Comparison of ENCODE assay signal across 11 cellular contexts in the genomic region with DNA sequence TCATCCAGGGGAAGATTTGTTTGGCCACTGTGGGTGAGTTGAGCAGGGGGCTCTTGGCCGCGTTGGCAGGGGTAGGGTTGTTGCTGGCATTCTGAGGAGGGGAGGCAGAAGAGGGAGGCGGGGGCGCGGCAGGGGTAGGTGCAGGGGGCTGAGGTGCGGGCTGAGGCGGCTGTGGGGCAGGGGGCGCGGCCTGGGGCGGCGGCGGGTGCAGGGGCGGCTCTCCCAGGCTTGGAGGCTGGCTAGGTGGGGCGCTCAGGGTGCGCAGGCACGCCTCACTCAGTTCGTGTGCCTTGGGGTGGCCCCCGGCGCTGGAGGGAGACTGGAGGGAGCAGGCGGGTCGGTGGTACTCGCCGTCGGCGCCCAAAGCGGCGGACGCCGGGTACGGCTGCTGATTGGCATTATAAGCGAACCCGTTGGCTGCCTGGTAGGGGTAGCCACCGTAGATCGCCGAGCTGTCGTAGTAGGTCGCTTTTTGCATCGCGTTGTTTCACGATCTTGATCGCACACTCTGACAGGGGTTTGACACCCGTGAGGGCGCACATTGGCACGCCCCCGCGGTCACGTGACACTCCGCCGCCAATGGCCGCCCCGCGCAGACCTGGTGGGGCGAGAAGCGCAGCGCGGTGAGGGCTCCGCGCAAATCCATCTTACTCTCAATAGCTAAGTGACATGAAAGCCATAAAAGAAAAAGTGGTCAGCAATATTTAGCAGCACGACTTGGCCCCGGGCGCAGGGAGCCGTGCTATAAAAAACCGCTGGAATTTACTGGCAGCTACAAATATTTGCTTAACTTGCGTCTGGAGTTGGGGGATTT. TPM values are rescaled to one million over a fixed set of nuclear protein-coding genes. Genes with fewer than 3 reads are reported as not detected.
DNase-seq lines count a peak whose midpoint lies in the region; ATAC-seq, FAIRE-seq and TF ChIP-seq lines count a peak whose summit lies in the region.
"Had no signal": no experiment of that assay in that cellular context is flagged by ENCODE, and none has a peak within 500 bp of the region (broad histone marks: within the 10 kb centered on the region; RNA-seq: fewer than 3 reads in every experiment).

No MANE protein-coding gene starts in this region.

- no peak overlapping the region for H3K4me3 Mint-ChIP-seq in activated T-cell treated with anti-CD3 and anti-CD28 coated beads, Interleukin-2, amount 50 U/mL, for 4 hours
- H3K4me3 Mint-ChIP-seq: activated B cell treated with CpG ODN at 0.5 μM for 24 hours had no signal

- in situ Hi-C loops in Panc1 (cut with HindIII; ENCODE audit: low pct_unique_long_range_greater_than_20kb, low sequenced_read_pairs): no loop called here

- BruUV-seq in Panc1 (replicated peaks; lab: Mats Ljungman, UMichigan): no TSS peak

- H3K4me3 ChIP-seq in BJ (ENCODE audit: low read depth, low read length) (peak overlapping the region; percentile 17), Panc1 (ENCODE audit: low read depth in 2 of 2, low read length in 2 of 2) (peak overlapping the region; percentile 77 to 92), fibroblast of the aortic adventitia (ENCODE audit: low read depth, low read length) (peak overlapping the region; percentile 78)

- no peak for TF ChIP-seq POLR2A in GM12891 (IDR thresholded peaks at IDR 0.05; ENCODE audit: low read depth, low read length)

- no peaks in the 10 kb centered on the region for H3K9me3 Mint-ChIP-seq in activated T-cell treated with anti-CD3 and anti-CD28 coated beads, Interleukin-2, amount 50 U/mL, for 4 hours
- H3K9me3 Mint-ChIP-seq: activated B cell treated with CpG ODN at 0.5 μM for 24 hours had no signal

- H3K27me3 ChIP-seq in BJ (ENCODE audit: control insufficient read depth, insufficient read depth, low read length): peaks cover 17% of the 10 kb centered on the region
- no peaks in the 10 kb centered on the region for H3K27me3 ChIP-seq in Panc1 (ENCODE audit: control insufficient read depth, insufficient read depth, low read length)

- intact Hi-C loops in Panc1 (cut with micrococcal nuclease; ENCODE audit: unreplicated experiment) (no loop called here), posterior vena cava (cut with DNase I) (no loop called here)

- peaks cover 49% of the 10 kb centered on the region for H3K4me1 ChIP-seq in Panc1 (ENCODE audit: control insufficient read depth, insufficient read depth, low read length)

- ATAC-seq in Panc1 (peak; percentile 43), HG03565 (IDR thresholded peaks at IDR 0.05; ENCODE audit: unreplicated experiment) (no peak)
- ATAC-seq in activated T-cell treated with anti-CD3 and anti-CD28 coated beads, Interleukin-2, amount 50 U/mL, for 4 hours: no peak

- H3K4me1 Mint-ChIP-seq in activated T-cell treated with anti-CD3 and anti-CD28 coated beads, Interleukin-2, amount 50 U/mL, for 4 hours (ENCODE audit: low read depth): no peaks in the 10 kb centered on the region
- H3K4me1 Mint-ChIP-seq: activated B cell treated with CpG ODN at 0.5 μM for 24 hours had no signal

- no peaks in the 10 kb centered on the region for H3K36me3 Mint-ChIP-seq in activated T-cell treated with anti-CD3 and anti-CD28 coated beads, Interleukin-2, amount 50 U/mL, for 4 hours (ENCODE audit: insufficient read depth)

- no peak for FAIRE-seq in GM12891 (lab: Jason Lieb, UNC)

- CTCF ChIA-PET in BJ (lab: Yijun Ruan, JAX): interaction anchor here (1.0 to 1.4 kb wide), 2 partner anchors 14 to 40 kb away, joined by 3 to 6 read pairs; a partner anchor contains a TSS
- CTCF ChIA-PET in Panc1 (lab: Charles Lee): interaction anchor here (0.5 to 1.4 kb wide), 3 partner anchors 12 to 247 kb away, joined by 3 to 10 read pairs (median 5); no protein-coding TSS in a partner anchor

- no peak for TF ChIP-seq CTCF in BJ (IDR thresholded peaks at IDR 0.05; ENCODE audit: insufficient read depth, low read depth, low read length)
- no peak for TF ChIP-seq CTCF in Panc1 (IDR thresholded peaks at IDR 0.05)
- TF ChIP-seq CTCF in fibroblast of the aortic adventitia (IDR thresholded peaks at IDR 0.05; ENCODE audit: insufficient read depth, low read length): no peak

- POLR2A ChIA-PET in BJ (lab: Charles Lee): no interaction called here
- POLR2A ChIA-PET in Panc1 (lab: Charles Lee): interaction anchor here (0.6 to 0.8 kb wide), 4 partner anchors 10 to 532 kb away, joined by 3 to 4 read pairs (median 3); no protein-coding TSS in a partner anchor

- peak overlapping the region; percentile 100 for H3K27ac ChIP-seq in Panc1 (ENCODE audit: low read length)

- H3K27me3 Mint-ChIP-seq in activated T-cell treated with anti-CD3 and anti-CD28 coated beads, Interleukin-2, amount 50 U/mL, for 4 hours (ENCODE audit: low read depth): peaks cover 29% of the 10 kb centered on the region

- DNase-seq in BJ (ENCODE audit: low read depth): peak; percentile 56
- DNase-seq in Panc1 (ENCODE audit: low read depth, low spot score): no peak
- DNase-seq in fibroblast of the aortic adventitia (ENCODE audit: low read depth): peak; percentile 90
- peak; percentile 89 for DNase-seq in posterior vena cava (ENCODE audit: low spot score)
- no peak for DNase-seq in GM12891 (ENCODE audit: insufficient read length, low spot score)
- no peak for DNase-seq in RKO (ENCODE audit: low spot score)
- DNase-seq in activated T-cell treated with anti-CD3 and anti-CD28 coated beads, Interleukin-2, amount 50 U/mL, for 4 hours: no peak
- DNase-seq: activated B cell treated with CpG ODN at 0.5 μM for 24 hours, DND-41, NCI-H146 had no signal

- peaks cover 2% of the 10 kb centered on the region; the same call in 1 of the 2 replicates for H3K36me3 ChIP-seq in BJ (ENCODE audit: control insufficient read depth, insufficient read depth, low read length)
- 0 out of 2 replicates have a peak, but pooled peaks cover 2% of the 10 kb centered on the region for H3K36me3 ChIP-seq in Panc1 (ENCODE audit: control insufficient read depth, insufficient read depth, low read length)

- H3K9me3 ChIP-seq in Panc1 (ENCODE audit: control insufficient read depth, insufficient read depth, low read depth, low read length): no peaks in the 10 kb centered on the region

TF ChIP-seq in GM12891, 5 proteins besides CTCF, POLR2A, EP300 and RAD21:
- TF ChIP-seq PAX5 (IDR thresholded peaks at IDR 0.05; ENCODE audit: insufficient read depth, low read length, severe bottlenecking) (no peak), POLR2AphosphoS5 (IDR thresholded peaks at IDR 0.05; ENCODE audit: low read depth, low read length) (no peak), TAF1 (IDR thresholded peaks at IDR 0.05; ENCODE audit: low read depth, low read length) (no peak), SPI1 (IDR thresholded peaks at IDR 0.05; ENCODE audit: low read depth, low read length) (no peak), POU2F2 (IDR thresholded peaks at IDR 0.05; ENCODE audit: low read depth, low read length) (no peak)

RNA-seq across cellular contexts. Expression of a gene that starts 7.9 kb away (rescaled TPM):
- polyA plus RNA-seq in BJ (2011; rRNA removed): 0.09 and 0.13 TPM in 2 replicates
- 0.19 TPM in 1 of 2 replicates, not detected in the other for polyA minus RNA-seq in BJ (2011; rRNA and poly(A)+ RNA removed)
- 2.9 TPM for total RNA-seq in Panc1 (2021; ENCODE audit: unreplicated experiment)
- 0.84 TPM for polyA plus RNA-seq in Panc1 (2012; ENCODE audit: insufficient read length)
- total RNA-seq in fibroblast of the aortic adventitia (ENCODE audit: low replicate concordance): 0.16 and 3.6 TPM in 2 replicates
- total RNA-seq in posterior vena cava: 1 to 10 TPM; 1.3 to 2.0 TPM
- not detected for polyA plus RNA-seq in GM12891 (2012; ENCODE audit: low read depth, missing spikeins)
- total RNA-seq in activated T-cell treated with anti-CD3 and anti-CD28 coated beads, Interleukin-2, amount 50 U/mL, for 4 hours: not detected
- total RNA-seq: activated B cell treated with CpG ODN at 0.5 μM for 24 hours had no signal

RNA-seq across cellular contexts. Expression of a gene that starts 14.6 kb away (rescaled TPM):
- polyA plus RNA-seq in BJ (2011; rRNA removed): 0.91 and 1.0 TPM in 2 replicates
- polyA minus RNA-seq in BJ (2011; rRNA and poly(A)+ RNA removed): 0.62 and 0.81 TPM in 2 replicates
- 8.8 TPM for total RNA-seq in Panc1 (2021; ENCODE audit: unreplicated experiment)
- polyA plus RNA-seq in Panc1 (2012; ENCODE audit: insufficient read length): 5.3 TPM
- total RNA-seq in fibroblast of the aortic adventitia (ENCODE audit: low replicate concordance): 0.72 TPM in 1 of 2 replicates, not detected in the other
- under 1 TPM; 0.71 to 0.97 TPM for total RNA-seq in posterior vena cava
- 0.05 TPM for polyA plus RNA-seq in GM12891 (2012; ENCODE audit: low read depth, missing spikeins)
- total RNA-seq in activated T-cell treated with anti-CD3 and anti-CD28 coated beads, Interleukin-2, amount 50 U/mL, for 4 hours: under 1 TPM; 0.11 to 0.33 (median 0.28) TPM

RNA-seq across cellular contexts. Expression of a gene that starts 20.2 kb away (rescaled TPM):
- 1.2 and 1.3 TPM in 2 replicates for polyA plus RNA-seq in BJ (2011; rRNA removed)
- 0.90 and 1.0 TPM in 2 replicates for polyA minus RNA-seq in BJ (2011; rRNA and poly(A)+ RNA removed)
- total RNA-seq in Panc1 (2021; ENCODE audit: unreplicated experiment) (0.39 TPM), fibroblast of the aortic adventitia (ENCODE audit: low replicate concordance) (0.57 and 0.99 TPM in 2 replicates), posterior vena cava (1 to 10 TPM; 6.2 to 9.5 TPM)
- polyA plus RNA-seq in Panc1 (2012; ENCODE audit: insufficient read length): 0.45 TPM
- polyA plus RNA-seq in GM12891 (2012; ENCODE audit: low read depth, missing spikeins): not detected
- under 1 TPM in 1 of 3 donors, not detected in 2; 0.14 TPM for total RNA-seq in activated T-cell treated with anti-CD3 and anti-CD28 coated beads, Interleukin-2, amount 50 U/mL, for 4 hours

RNA-seq across cellular contexts. Expression of a gene that starts 33.1 kb away (rescaled TPM):
- 1.2 and 1.7 TPM in 2 replicates for polyA plus RNA-seq in BJ (2011; rRNA removed)
- polyA minus RNA-seq in BJ (2011; rRNA and poly(A)+ RNA removed): 0.28 and 0.62 TPM in 2 replicates
- total RNA-seq in Panc1 (2021; ENCODE audit: unreplicated experiment) (3.9 TPM), fibroblast of the aortic adventitia (ENCODE audit: low replicate concordance) (0.72 and 2.4 TPM in 2 replicates), posterior vena cava (10 to 100 TPM; 11.3 to 17.6 TPM)
- 3.0 TPM for polyA plus RNA-seq in Panc1 (2012; ENCODE audit: insufficient read length)
- not detected for polyA plus RNA-seq in GM12891 (2012; ENCODE audit: low read depth, missing spikeins)
- not detected for total RNA-seq in activated T-cell treated with anti-CD3 and anti-CD28 coated beads, Interleukin-2, amount 50 U/mL, for 4 hours
- total RNA-seq: activated B cell treated with CpG ODN at 0.5 μM for 24 hours had no signal

RNA-seq across cellular contexts. Expression of a gene that starts 37.2 kb away (rescaled TPM):
- 0.45 and 0.77 TPM in 2 replicates for polyA plus RNA-seq in BJ (2011; rRNA removed)
- polyA minus RNA-seq in BJ (2011; rRNA and poly(A)+ RNA removed): 0.62 TPM in 1 of 2 replicates, not detected in the other
- 3.3 TPM for total RNA-seq in Panc1 (2021; ENCODE audit: unreplicated experiment)
- polyA plus RNA-seq in Panc1 (2012; ENCODE audit: insufficient read length): 4.8 TPM
- total RNA-seq in fibroblast of the aortic adventitia (ENCODE audit: low replicate concordance): not detected in 2 replicates
- 1 to 10 TPM; 8.6 to 9.1 TPM for total RNA-seq in posterior vena cava
- not detected for polyA plus RNA-seq in GM12891 (2012; ENCODE audit: low read depth, missing spikeins)
- not detected for total RNA-seq in activated T-cell treated with anti-CD3 and anti-CD28 coated beads, Interleukin-2, amount 50 U/mL, for 4 hours
- total RNA-seq: activated B cell treated with CpG ODN at 0.5 μM for 24 hours had no signal

Comparison
In these comparisons a context has a peak if more than half of its experiments do, and no peak if none do; other contexts are left out.
1. DNase-seq: peak in BJ (single experiment), fibroblast of the aortic adventitia (single experiment) and posterior vena cava (single experiment); none in Panc1 (single experiment), GM12891 (single experiment), RKO (single experiment) and activated T-cell treated with anti-CD3 and anti-CD28 coated beads, Interleukin-2, amount 50 U/mL, for 4 hours (single experiment).
2. H3K4me3 ChIP-seq: peak in every context shown above with its lines; median percentile 84 in Panc1; 78 in fibroblast of the aortic adventitia; 17 in BJ.